8 cellular contexts compared by ENCODE assay signal in genomic region chr4:153084939-153085630, GRCh38.
DNase-seq lines count a peak whose midpoint lies in the region; ATAC-seq and TF ChIP-seq lines count a peak whose summit lies in the region.

No MANE protein-coding gene starts in this region.

- WGBS in H9 (ENCODE audit: extremely low coverage, insufficient read length, low lambda C conversion rate): no CpG with 5 or more reads among the region's 12 CpGs

- no peak overlapping the region for H2AK5ac ChIP-seq in H9 (ENCODE audit: insufficient read length, low read length)

- TF ChIP-seq CTCF in GM10248 (IDR thresholded peaks at IDR 0.05; ENCODE audit: control extremely low read depth, extremely low read depth, low read depth, missing control alignments) (peak; percentile 96), H9 (conservative IDR thresholded peaks at IDR 0.05) (peak; percentile 95), WERI-Rb-1 (IDR thresholded peaks at IDR 0.05; ENCODE audit: low read depth, low read length) (peak; percentile 95), brain (conservative IDR thresholded peaks at IDR 0.05) (peak; percentile 88 to 97)

- no peak for ATAC-seq in HG03469 (IDR thresholded peaks at IDR 0.05; ENCODE audit: unreplicated experiment)

- H3K27me3 ChIP-seq in H9 (ENCODE audit: insufficient read depth, low read length) (0 out of 2 replicates have a peak, but pooled peaks cover 2% of the 10 kb centered on the region), WERI-Rb-1 (ENCODE audit: insufficient read depth, low read depth, severe bottlenecking) (no peaks in the 10 kb centered on the region)

- H3K36me3 ChIP-seq in WERI-Rb-1: no peaks in the 10 kb centered on the region

- no peak overlapping the region for H2BK20ac ChIP-seq in H9 (ENCODE audit: low read depth, low read length, poor library complexity, severe bottlenecking)

- no peak overlapping the region for H2BK15ac ChIP-seq in H9 (ENCODE audit: low read depth, low read length)

- no peak overlapping the region for H4K91ac ChIP-seq in H9 (ENCODE audit: insufficient read length, low read depth, low read length)

- H2BK120ac ChIP-seq in H9 (ENCODE audit: low read depth, low read length, poor library complexity, severe bottlenecking): no peak overlapping the region

- no peak overlapping the region for H4K5ac ChIP-seq in H9 (ENCODE audit: insufficient read length, low read depth, low read length)

- H3K27me3 Mint-ChIP-seq in H9 (ENCODE audit: low read depth) (peaks cover 11% of the 10 kb centered on the region), brain (peaks cover 12% of the 10 kb centered on the region), immature natural killer cell (ENCODE audit: low read depth in 3 of 3) (peaks cover 0 to 7% (median 7%) of the 10 kb centered on the region in 3 donors)

- POLR2A ChIA-PET in GM10248 (lab: Yijun Ruan, JAX): no interaction called here

- H3K4me1 ChIP-seq in H9 (ENCODE audit: insufficient read depth, low read length): peaks cover 4% of the 10 kb centered on the region; the same call in 1 of the 2 replicates

- peak; percentile 65 for DNase-seq in GM10248 (ENCODE audit: extremely low spot score)
- DNase-seq in H9: peak; percentile 84
- DNase-seq in NCI-H1092 treated with DMSO at 0.1 percent for 48 hours (lab: John Stamatoyannopoulos, UW): peak; percentile 38
- peak; percentile 90 for DNase-seq in WERI-Rb-1
- DNase-seq in immature natural killer cell: peak; percentile 62 to 66 (median 64)
- peak; percentile 74 to 80 for DNase-seq in stimulated activated CD4-positive, alpha-beta T cell treated with anti-CD3 and anti-CD28 coated beads, Interleukin-15, amount 100 ng/mL, for 1 hour (ENCODE audit: low read depth in 1 of 2, low spot score in 1 of 2)

- no peak overlapping the region for H3K23ac ChIP-seq in H9 (ENCODE audit: insufficient read length, low read depth, low read length)

- H3K4ac ChIP-seq in H9 (ENCODE audit: low read depth, low read length): no peak overlapping the region

- no peaks in the 10 kb centered on the region for H4K20me1 ChIP-seq in H9 (ENCODE audit: control insufficient read depth, insufficient read depth, insufficient read length)

- H3K56ac ChIP-seq in H9 (ENCODE audit: insufficient read length, low read depth, low read length): no peak overlapping the region

- CTCF ChIA-PET in GM10248 (lab: Yijun Ruan, JAX): interaction anchor here (0.7 to 5.7 kb wide), 30 partner anchors 8 to 631 kb away, joined by 3 to 76 read pairs (median 4); partner anchors contain the start of genes ARFIP1 and TIGD4

- H2BK12ac ChIP-seq in H9 (ENCODE audit: insufficient read length, low read depth, low read length): no peak overlapping the region

- H3K27ac Mint-ChIP-seq in H9: 0 out of 7 replicates have a peak overlapping the region, but pooled peaks of 1 of the 3 experiments have one; percentile 32
- peak overlapping the region; percentile 14 to 97 (median 33) for H3K27ac Mint-ChIP-seq in brain
- H3K27ac Mint-ChIP-seq in immature natural killer cell: peak overlapping the region in 1 of 6 donors; percentile 21

- H3K36me3 Mint-ChIP-seq in H9 (ENCODE audit: insufficient read depth in 1 of 3, low read depth in 3 of 3) (peaks cover 0 to 1% (median 0%) of the 10 kb centered on the region in 3 experiments; a peak in 2 of 7 replicates), brain (no peaks in the 10 kb centered on the region), immature natural killer cell (no peaks in the 10 kb centered on the region)

- no peak overlapping the region for H2BK5ac ChIP-seq in H9 (ENCODE audit: insufficient read length, low read length)

- no peak overlapping the region for H2AFZ ChIP-seq in H9 (ENCODE audit: low read length)

- H3K4me2 ChIP-seq in H9 (ENCODE audit: insufficient read depth, insufficient read length, low read length): no peak overlapping the region

- H3T11ph ChIP-seq in H9 (ENCODE audit: low read length): no peak overlapping the region

- H3K9me3 Mint-ChIP-seq in H9 (no peaks in the 10 kb centered on the region), brain (no peaks in the 10 kb centered on the region), immature natural killer cell (no peaks in the 10 kb centered on the region)

- H3K79me1 ChIP-seq in H9 (ENCODE audit: insufficient read depth, low read depth, low read length, poor library complexity, severe bottlenecking): no peaks in the 10 kb centered on the region

- no peak overlapping the region for H3K18ac ChIP-seq in H9 (ENCODE audit: insufficient read length, low read depth, low read length)

- H3K4me3 ChIP-seq in WERI-Rb-1 (ENCODE audit: low read depth, low read length): no peak overlapping the region

- no peak overlapping the region for H4K8ac ChIP-seq in H9 (replicated peaks; ENCODE audit: insufficient read length, low read depth, low read length)

- no peak overlapping the region for H3K27ac ChIP-seq in H9 (ENCODE audit: insufficient read length, low read depth, low read length)
- no peak overlapping the region for H3K27ac ChIP-seq in WERI-Rb-1

- no peaks in the 10 kb centered on the region for H3K79me2 ChIP-seq in H9 (ENCODE audit: insufficient read depth, low read length)

- no peaks in the 10 kb centered on the region for H3K23me2 ChIP-seq in H9 (ENCODE audit: insufficient read length, low read depth, low read length, poor library complexity, severe bottlenecking)

- H3K9ac ChIP-seq in H9 (ENCODE audit: extremely low read depth, insufficient read length, low read length): no peak overlapping the region

- H3K4me3 Mint-ChIP-seq in H9 (no peak overlapping the region), brain (peak overlapping the region in 1 of 5 experiments; percentile 3), immature natural killer cell (peak overlapping the region in 1 of 5 donors; percentile 1)

- peaks cover 51 to 53% of the 10 kb centered on the region in 2 experiments for H3K4me1 Mint-ChIP-seq in H9
- peaks cover 78% of the 10 kb centered on the region for H3K4me1 Mint-ChIP-seq in brain
- H3K4me1 Mint-ChIP-seq in immature natural killer cell: peaks cover 27 to 32% of the 10 kb centered on the region in 2 donors

- H3K9me3 ChIP-seq in H9 (ENCODE audit: control insufficient read depth, low read depth, low read length): no peaks in the 10 kb centered on the region
- H3K9me3 ChIP-seq in WERI-Rb-1 (ENCODE audit: severe bottlenecking): no peaks in the 10 kb centered on the region

- H3K14ac ChIP-seq in H9 (ENCODE audit: insufficient read depth, low read length): no peak overlapping the region

Comparison
In these comparisons a context has a peak if more than half of its experiments do, and no peak if none do; other contexts are left out.
1. DNase-seq: peak in every context shown above with its lines; median percentile 90 in WERI-Rb-1; 84 in H9; 77 in stimulated activated CD4-positive, alpha-beta T cell treated with anti-CD3 and anti-CD28 coated beads, Interleukin-15, amount 100 ng/mL, for 1 hour; 65 in GM10248; 64 in immature natural killer cell; 38 in NCI-H1092 treated with DMSO at 0.1 percent for 48 hours.